Comparison of ENCODE assay signal across 18 cellular contexts in genomic region chr22:30272781-30273180, GRCh38. TPM values are rescaled to one million over a fixed set of nuclear protein-coding genes. Genes with fewer than 3 reads are reported as not detected.
DNase-seq lines count a peak whose midpoint lies in the region; ATAC-seq lines count a peak whose summit lies in the region.
"Had no signal": no experiment of that assay in that cellular context is flagged by ENCODE, and none has a peak within 500 bp of the region (broad histone marks: within the 10 kb centered on the region; RNA-seq: fewer than 3 reads in every experiment).

No MANE protein-coding gene starts in this region.

- peak overlapping the region in 8 of 11 experiments; percentile 71 to 99 (median 88); a peak in 9 of 22 replicates for H3K27ac ChIP-seq in BLaER1 treated with 17β-estradiol and CSF1 and Interleukin-3, amounts not matched to agents 10 nM and 100 nM
- H3K27ac ChIP-seq: 22Rv1 had no signal

- no peak overlapping the region for H3K4me3 ChIP-seq in BLaER1 treated with 17β-estradiol and CSF1 and Interleukin-3, amounts not matched to agents 10 nM and 100 nM

- POLR2A ChIA-PET in T-cell (lab: Charles Lee) = no interaction called here

- peaks cover 0 to 36% (median 21%) of the 10 kb centered on the region in 11 experiments; a peak in 14 of 22 replicates for H3K36me3 ChIP-seq in BLaER1 treated with 17β-estradiol and CSF1 and Interleukin-3, amounts not matched to agents 10 nM and 100 nM

- H3K27me3 ChIP-seq in BLaER1 treated with 17β-estradiol and CSF1 and Interleukin-3, amounts not matched to agents 10 nM and 100 nM = no peaks in the 10 kb centered on the region

- CTCF ChIA-PET in T-cell (lab: Charles Lee) = no interaction called here

- 0 out of 22 replicates have a peak overlapping the region, but pooled peaks of 2 of the 11 experiments have one; percentile 38 to 56 for H3K9ac ChIP-seq in BLaER1 treated with 17β-estradiol and CSF1 and Interleukin-3, amounts not matched to agents 10 nM and 100 nM

- DNase-seq in T-helper 2 cell treated with Interferon-gamma antibody and Interleukin-4, amounts not matched to agents 5 μg/mL and 100 μg/mL, for 36 hours (ENCODE audit: low spot score) = no peak
- DNase-seq in T-helper 2 cell (no peak), T-cell (no peak), immature natural killer cell (no peak), anterior cingulate cortex (lab: John Stamatoyannopoulos, UW) (no peak), sciatic nerve (ENCODE audit: low spot score) (no peak)
- DNase-seq: DMS153, H9, Karpas-422, NCI-H1417 treated with DMSO at 0.1 percent for 48 hours, NCI-H187 treated with DMSO at 0.1 percent for 48 hours, NCI-H345, NCI-H526 had no signal

- no peak overlapping the region for H3K4me3 Mint-ChIP-seq in T-helper 2 cell treated with Interferon-gamma antibody and Interleukin-4, amounts not matched to agents 5 μg/mL and 100 μg/mL, for 36 hours
- no peak overlapping the region for H3K4me3 Mint-ChIP-seq in T-cell
- H3K4me3 Mint-ChIP-seq in immature natural killer cell = no peak overlapping the region
- H3K4me3 Mint-ChIP-seq: H9 had no signal

- ATAC-seq in T-cell (replicated peaks in 1 of 4) (no peak), HG03442 (IDR thresholded peaks at IDR 0.05; ENCODE audit: unreplicated experiment) (no peak), sciatic nerve (no peak)

- no peaks in the 10 kb centered on the region for H4K20me1 ChIP-seq in BLaER1 treated with 17β-estradiol and CSF1 and Interleukin-3, amounts not matched to agents 10 nM and 100 nM

- no peaks in the 10 kb centered on the region for H3K9me3 Mint-ChIP-seq in T-helper 2 cell treated with Interferon-gamma antibody and Interleukin-4, amounts not matched to agents 5 μg/mL and 100 μg/mL, for 36 hours
- H3K9me3 Mint-ChIP-seq in T-cell (no peaks in the 10 kb centered on the region), immature natural killer cell (no peaks in the 10 kb centered on the region)
- H3K9me3 Mint-ChIP-seq: H9 had no signal

- H3K4me2 ChIP-seq in BLaER1 treated with 17β-estradiol and CSF1 and Interleukin-3, amounts not matched to agents 10 nM and 100 nM = peak overlapping the region; percentile 11 to 100 (median 98); a peak in 20 of 22 replicates

- H3K27me3 Mint-ChIP-seq in T-helper 2 cell treated with Interferon-gamma antibody and Interleukin-4, amounts not matched to agents 5 μg/mL and 100 μg/mL, for 36 hours (ENCODE audit: low read depth) = no peaks in the 10 kb centered on the region
- H3K27me3 Mint-ChIP-seq in T-cell = no peaks in the 10 kb centered on the region
- H3K27me3 Mint-ChIP-seq in immature natural killer cell (ENCODE audit: low read depth in 3 of 3) = peaks cover 1 to 2% (median 2%) of the 10 kb centered on the region in 3 donors

- H3K27ac Mint-ChIP-seq in T-helper 2 cell treated with Interferon-gamma antibody and Interleukin-4, amounts not matched to agents 5 μg/mL and 100 μg/mL, for 36 hours = peak overlapping the region; percentile 27
- H3K27ac Mint-ChIP-seq in T-cell = peak overlapping the region; percentile 18 to 25
- peak overlapping the region in 5 of 6 donors; percentile 9 to 46 (median 26) for H3K27ac Mint-ChIP-seq in immature natural killer cell
- H3K27ac Mint-ChIP-seq: H9 had no signal

- peaks cover 61% of the 10 kb centered on the region for H3K4me1 Mint-ChIP-seq in T-helper 2 cell treated with Interferon-gamma antibody and Interleukin-4, amounts not matched to agents 5 μg/mL and 100 μg/mL, for 36 hours (ENCODE audit: low read depth)
- H3K4me1 Mint-ChIP-seq in T-cell (peaks cover 29 to 52% (median 44%) of the 10 kb centered on the region in 3 donors), immature natural killer cell (peaks cover 20 to 34% of the 10 kb centered on the region in 2 donors)

- no peaks in the 10 kb centered on the region for H3K9me3 ChIP-seq in BLaER1 treated with 17β-estradiol and CSF1 and Interleukin-3, amounts not matched to agents 10 nM and 100 nM (replicated peaks in 1 of 11)

- H3K36me3 Mint-ChIP-seq in T-helper 2 cell treated with Interferon-gamma antibody and Interleukin-4, amounts not matched to agents 5 μg/mL and 100 μg/mL, for 36 hours (ENCODE audit: low read depth) = peaks cover 67% of the 10 kb centered on the region
- H3K36me3 Mint-ChIP-seq in T-cell (peaks cover 4% of the 10 kb centered on the region), immature natural killer cell (peaks cover 0 to 3% (median 0%) of the 10 kb centered on the region in 3 donors)

- peaks cover 86 to 100% (median 100%) of the 10 kb centered on the region in 10 experiments for H3K4me1 ChIP-seq in BLaER1 treated with 17β-estradiol and CSF1 and Interleukin-3, amounts not matched to agents 10 nM and 100 nM

- intact Hi-C loops in sciatic nerve (cut with DNase I) = no loop called here

RNA-seq across cellular contexts. Expression of gene OSM, which starts 6.1 kb away (rescaled TPM):
- 10 to 100 TPM in 2 of 5 donors, 1 to 10 TPM in 3; 5.9 to 16.5 (median 7.4) TPM for total RNA-seq in T-cell
- polyA plus RNA-seq in immature natural killer cell = 10 to 100 TPM in 2 of 3 donors, 1 to 10 TPM in 1; 7.5 to 22.3 (median 16.6) TPM
- 6.4 TPM for total RNA-seq in sciatic nerve
- total RNA-seq: H9, HT-29, MCF 10A had no signal

RNA-seq across cellular contexts. Expression of gene CASTOR1, which starts 16.5 kb away (rescaled TPM):
- total RNA-seq in T-cell (10 to 100 TPM; 12.8 to 21.9 (median 16.1) TPM), sciatic nerve (15.9 TPM)
- 10 to 100 TPM in 2 of 3 donors, 1 to 10 TPM in 1; 9.3 to 16.9 (median 11.8) TPM for polyA plus RNA-seq in immature natural killer cell

RNA-seq across cellular contexts. Expression of gene LIF, which starts 26.2 kb away (rescaled TPM):
- 1 to 10 TPM in 3 of 5 donors, under 1 TPM in 2; 0.26 to 3.3 (median 1.4) TPM for total RNA-seq in T-cell
- polyA plus RNA-seq in immature natural killer cell = 1 to 10 TPM in 1 of 3 donors, under 1 TPM in 1, not detected in 1; 0.29 to 1.0 TPM
- total RNA-seq in sciatic nerve = 3.2 TPM

RNA-seq across cellular contexts. Expression of gene TBC1D10A, which starts 54.0 kb away (rescaled TPM):
- 10 to 100 TPM; 56.2 to 84.3 (median 82.3) TPM for total RNA-seq in T-cell
- polyA plus RNA-seq in immature natural killer cell = 10 to 100 TPM; 46.2 to 59.9 (median 49.2) TPM
- total RNA-seq in sciatic nerve = 29.4 TPM
